Comparison of ENCODE assay signal across 8 cellular contexts in the genomic region with DNA sequence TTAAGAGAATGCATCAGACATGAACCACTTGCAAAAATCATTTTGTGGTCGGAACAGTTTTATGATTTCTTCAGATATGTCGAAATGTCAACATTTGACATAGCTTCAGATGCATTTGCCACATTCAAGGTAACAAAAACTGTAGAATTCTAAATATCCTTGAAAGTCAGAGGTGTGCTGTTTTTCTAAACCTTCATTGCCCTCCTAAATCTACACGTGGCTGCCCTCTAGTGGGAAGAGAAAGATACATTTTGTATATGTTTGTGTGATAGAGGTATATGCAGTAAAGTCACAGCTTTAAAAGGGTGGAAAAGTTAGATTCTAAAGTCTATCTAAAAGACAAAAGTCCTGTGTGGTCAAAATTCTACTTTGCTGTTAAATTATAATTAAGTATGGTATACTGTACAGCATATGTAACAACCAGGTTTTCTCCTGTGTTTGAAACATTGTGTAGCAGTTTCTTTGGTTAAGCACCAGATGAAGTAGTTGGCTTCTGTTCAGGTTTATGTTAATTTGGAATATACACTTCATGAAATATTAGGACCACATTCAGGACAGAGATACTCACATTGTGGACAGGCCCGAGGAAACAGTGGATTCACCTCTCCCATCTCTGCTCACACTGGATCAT.
DNase-seq lines count a peak whose midpoint lies in the region; ATAC-seq and TF ChIP-seq lines count a peak whose summit lies in the region.

No MANE protein-coding gene starts in this region.

- TF ChIP-seq POLR2A in sigmoid colon (IDR thresholded peaks at IDR 0.05), result no peak

- H3K27me3 ChIP-seq in BE2C, result no peaks in the 10 kb centered on the region
- no peaks in the 10 kb centered on the region for H3K27me3 ChIP-seq in sigmoid colon

- no peak overlapping the region for H3K27ac Mint-ChIP-seq in stimulated activated naive B cell treated with anti-CD40 and anti-IgM and Interleukin-4, amounts not matched to agents 10 μg/mL and 1 μg/mL and 100 μg/mL, for 72 hours

- peaks cover 14 to 21% of the 10 kb centered on the region in 2 donors for H3K4me1 Mint-ChIP-seq in stimulated activated naive B cell treated with anti-CD40 and anti-IgM and Interleukin-4, amounts not matched to agents 10 μg/mL and 1 μg/mL and 100 μg/mL, for 72 hours

- no peak for ATAC-seq in stimulated activated naive B cell treated with anti-CD40 and anti-IgM and Interleukin-4, amounts not matched to agents 10 μg/mL and 1 μg/mL and 100 μg/mL, for 72 hours (replicated peaks)
- ATAC-seq in HG02884 (IDR thresholded peaks at IDR 0.05; ENCODE audit: unreplicated experiment), result no peak

- TF ChIP-seq EP300 in sigmoid colon (IDR thresholded peaks at IDR 0.05), result no peak

- TF ChIP-seq CTCF in BE2C (IDR thresholded peaks at IDR 0.05; ENCODE audit: low read depth, low read length), result peak; percentile 79
- peak; percentile 30; the same call in 1 of the 2 replicates for TF ChIP-seq CTCF in GM12874 (IDR thresholded peaks at IDR 0.05; ENCODE audit: insufficient read depth, low read depth, low read length)
- TF ChIP-seq CTCF in foreskin fibroblast (IDR thresholded peaks at IDR 0.05; ENCODE audit: low read depth, low read length), result peak; percentile 65
- TF ChIP-seq CTCF in sigmoid colon (IDR thresholded peaks at IDR 0.05), result peak; percentile 11 to 58 (median 49)

- peak overlapping the region in 1 of 4 donors; percentile 85 for H3K27ac ChIP-seq in sigmoid colon

- WGBS in sigmoid colon, 2 donors, result 47 to 49% methylated on average over 4 of the region's 4 CpGs

- H3K9me3 ChIP-seq in BE2C (no peaks in the 10 kb centered on the region; the same call in 1 of the 2 replicates), sigmoid colon (no peaks in the 10 kb centered on the region)

- peaks cover 45 to 49% of the 10 kb centered on the region in 2 donors for H3K36me3 Mint-ChIP-seq in stimulated activated naive B cell treated with anti-CD40 and anti-IgM and Interleukin-4, amounts not matched to agents 10 μg/mL and 1 μg/mL and 100 μg/mL, for 72 hours

- H3K36me3 ChIP-seq in BE2C, result peaks cover 26% of the 10 kb centered on the region
- peaks cover 0 to 26% (median 3%) of the 10 kb centered on the region in 4 donors for H3K36me3 ChIP-seq in sigmoid colon

- H3K4me1 ChIP-seq in BE2C, result no peaks in the 10 kb centered on the region; the same call in 1 of the 2 replicates
- H3K4me1 ChIP-seq in sigmoid colon, result peaks cover 0 to 43% (median 31%) of the 10 kb centered on the region in 4 donors

- H3K27me3 Mint-ChIP-seq in stimulated activated naive B cell treated with anti-CD40 and anti-IgM and Interleukin-4, amounts not matched to agents 10 μg/mL and 1 μg/mL and 100 μg/mL, for 72 hours, result no peaks in the 10 kb centered on the region

- H3K9me3 Mint-ChIP-seq in stimulated activated naive B cell treated with anti-CD40 and anti-IgM and Interleukin-4, amounts not matched to agents 10 μg/mL and 1 μg/mL and 100 μg/mL, for 72 hours, result no peaks in the 10 kb centered on the region

- H3K4me3 ChIP-seq in BE2C (ENCODE audit: low read depth, low read length), result no peak overlapping the region
- no peak overlapping the region for H3K4me3 ChIP-seq in foreskin fibroblast (ENCODE audit: low read depth in 1 of 2, low read length in 2 of 2)
- H3K4me3 ChIP-seq in sigmoid colon, result no peak overlapping the region

- H3K4me3 Mint-ChIP-seq in stimulated activated naive B cell treated with anti-CD40 and anti-IgM and Interleukin-4, amounts not matched to agents 10 μg/mL and 1 μg/mL and 100 μg/mL, for 72 hours, result no peak overlapping the region

- DNase-seq in BE2C (peak; percentile 45), NCI-H345 (lab: John Stamatoyannopoulos, UW) (peak; percentile 30), foreskin fibroblast (peak; percentile 44 to 80), sigmoid colon (no peak)
- peak; percentile 23 to 24 for DNase-seq in activated CD4-positive, alpha-beta T cell treated with anti-CD3 and anti-CD28 coated beads, Interleukin-2, amount 50 U/mL, for 4 hours
- no peak for DNase-seq in stimulated activated naive B cell treated with anti-CD40 and anti-IgM and Interleukin-4, amounts not matched to agents 10 μg/mL and 1 μg/mL and 100 μg/mL, for 72 hours

- intact Hi-C loops in sigmoid colon (cut with DNase I), result loop anchor here (1.0 to 10.0 kb wide), 2 partner anchors 87 to 384 kb away; a partner anchor contains a TSS

Comparison
In these comparisons a context has a peak if more than half of its experiments do, and no peak if none do; other contexts are left out.
1. DNase-seq: peak in BE2C (single experiment), NCI-H345 (single experiment), activated CD4-positive, alpha-beta T cell treated with anti-CD3 and anti-CD28 coated beads, Interleukin-2, amount 50 U/mL, for 4 hours (2 of 2) and foreskin fibroblast (2 of 2); none in sigmoid colon (single experiment) and stimulated activated naive B cell treated with anti-CD40 and anti-IgM and Interleukin-4, amounts not matched to agents 10 μg/mL and 1 μg/mL and 100 μg/mL, for 72 hours (single experiment).
2. Peak in every context shown above with its lines, with median percentiles within 50 percentile points of each other: CTCF ChIP-seq.